Comparison of ENCODE assay signal across 14 cellular contexts in the genomic region with DNA sequence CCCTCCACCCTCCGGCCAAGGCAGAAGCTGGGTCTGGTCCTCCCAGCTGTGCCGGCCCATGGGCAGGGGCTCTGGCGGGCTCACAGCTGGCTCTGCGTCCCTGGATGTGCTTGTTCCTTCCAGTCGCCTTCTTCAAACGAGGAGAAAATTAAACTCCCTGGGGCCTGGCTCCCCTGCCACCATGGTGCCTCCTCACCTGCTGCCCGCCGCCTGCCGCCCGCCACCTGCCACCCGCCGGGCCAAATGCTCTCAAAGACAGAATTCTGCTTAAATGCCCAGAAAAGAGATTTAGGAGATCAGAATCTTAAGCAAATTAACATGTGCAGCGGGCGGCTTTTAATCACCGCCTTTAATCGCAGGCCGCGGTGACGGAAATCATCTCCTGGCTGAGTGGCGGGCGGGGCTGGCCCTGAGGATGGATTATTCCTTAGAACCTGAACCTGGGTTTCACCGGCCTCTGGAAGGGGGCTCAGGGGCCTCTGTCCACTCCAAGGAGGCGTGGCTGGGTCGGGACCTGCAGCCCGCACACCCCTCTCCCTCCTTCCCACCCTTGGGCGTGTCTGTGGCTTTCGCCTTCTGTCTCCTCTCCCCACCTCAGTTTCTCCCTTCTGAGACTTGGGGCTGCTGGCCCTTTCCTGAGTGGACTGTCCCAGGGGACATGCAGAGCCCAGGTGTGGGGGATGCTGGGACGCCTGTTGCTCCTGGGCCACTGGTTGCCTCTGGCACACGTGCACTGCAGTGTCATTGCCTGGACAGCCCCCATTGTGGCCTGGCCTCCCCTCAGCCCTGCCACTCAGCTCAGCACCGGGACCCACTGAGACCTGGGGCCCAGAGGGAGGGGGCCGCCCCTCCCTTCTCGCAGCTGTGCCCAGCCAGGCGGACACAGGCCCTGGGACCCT. TPM values are rescaled to one million over a fixed set of nuclear protein-coding genes. Genes with fewer than 3 reads are reported as not detected.
"Had no signal": no experiment of that assay in that cellular context is flagged by ENCODE, and none has a peak within 500 bp of the region (broad histone marks: within the 10 kb centered on the region; RNA-seq: fewer than 3 reads in every experiment).

No MANE protein-coding gene starts in this region.

- H3K4me3 ChIP-seq: gastroesophageal sphincter, heart left ventricle, right lobe of liver, skin epidermis, thyroid gland, upper lobe of right lung had no signal

- H3K36me3 ChIP-seq: gastroesophageal sphincter, heart left ventricle, right lobe of liver, thyroid gland, upper lobe of right lung had no signal

- ATAC-seq: activated CD8-positive, alpha-beta T cell treated with anti-CD3 and anti-CD28 coated beads, Interleukin-2, amount 10 ng/mL, durations not matched to agents 7 days and 5 days; gastroesophageal sphincter; heart left ventricle; right lobe of liver; upper lobe of right lung had no signal

- H3K27me3 ChIP-seq: thyroid gland had no signal

- DNase-seq: activated CD4-positive, alpha-beta T cell treated with anti-CD3 and anti-CD28 coated beads for 1 hour; activated CD4-positive, alpha-beta T cell treated with anti-CD3 and anti-CD28 coated beads, Interleukin-2, amount 50 U/mL, for 1 hour; activated CD8-positive, alpha-beta T cell treated with anti-CD3 and anti-CD28 coated beads, Interleukin-2, amount 10 ng/mL, durations not matched to agents 7 days and 5 days; activated gamma-delta T cell treated with Interleukin-2 at 50 U/mL for 16 hours; aorta; heart left ventricle; right lobe of liver; stimulated activated CD4-positive, alpha-beta T cell treated with anti-CD3 and anti-CD28 coated beads, Interleukin-1b, Interleukin-23, amount 100 ng/mL, for 48 hours; substantia nigra; thyroid gland; upper lobe of right lung had no signal

- H3K9me3 ChIP-seq: gastroesophageal sphincter, heart left ventricle, right lobe of liver, thyroid gland, upper lobe of right lung had no signal

- H3K27ac ChIP-seq: epithelial cell of prostate, gastroesophageal sphincter, heart left ventricle, right lobe of liver, skin epidermis, thyroid gland, upper lobe of right lung had no signal

- H3K4me1 ChIP-seq: upper lobe of right lung had no signal

RNA-seq across cellular contexts. Expression of a gene that starts 10.5 kb away (rescaled TPM):
- polyA plus RNA-seq: aorta had no signal
